In genomic region chr12:9221011-9221410, GRCh38 we compare ENCODE assay signal across 1 cellular context.
A peak's percentile ranks its signal among the peaks of the same experiment; 100 is the strongest.
TF ChIP-seq lines count a peak whose summit lies in the region.

No MANE protein-coding gene starts in this region.

TF ChIP-seq in liver, 16 proteins besides CTCF, POLR2A, EP300 and RAD21:
- peak in 1 of 2 donors; percentile 41 for TF ChIP-seq RXRA (IDR thresholded peaks at IDR 0.05)
- TF ChIP-seq NR2F2 (IDR thresholded peaks at IDR 0.05), result peak; percentile 10
